In genomic region chr11:6603287-6604080, GRCh38 we compare ENCODE assay signal across 8 cellular contexts. TPM values are rescaled to one million over a fixed set of nuclear protein-coding genes. Genes with fewer than 3 reads are reported as not detected.
DNase-seq lines count a peak whose midpoint lies in the region; ATAC-seq, FAIRE-seq and TF ChIP-seq lines count a peak whose summit lies in the region.

Gene ILK, plus strand, starts transcription at chr11:6603774. Its CDS starts 498 bp downstream, at chr11:6604272.
Gene RRP8, minus strand, starts transcription at chr11:6603616. Its CDS starts 114 bp downstream, at chr11:6603502.

- no TSS peak for BruUV-seq in OCI-LY7 (replicated peaks; lab: Mats Ljungman, UMichigan)

- H3K9ac ChIP-seq in HUES64 (ENCODE audit: low read depth, low read length): peak within 1 kb of the TSS; percentile 88

- CTCF ChIA-PET in OCI-LY7 (lab: Charles Lee; ENCODE audit: unreplicated experiment): interaction anchor here (0.9 to 1.1 kb wide), 4 partner anchors 9 to 80 kb away, joined by 3 to 7 read pairs (median 4); partner anchors contain the start of gene MRPL17

- under 1% methylated on average over 72 of the region's 72 CpGs for WGBS in HUES64

- DNase-seq in D721Med (ENCODE audit: insufficient read length, low spot score) (peak; percentile 78), OCI-LY7 (ENCODE audit: low spot score) (peak; percentile 90), activated T-cell treated with anti-CD3 and anti-CD28 coated beads for 1 hour (ENCODE audit: low read depth) (peak; percentile 80), epithelial cell of esophagus (ENCODE audit: low read depth) (peak; percentile 95), mucosa of descending colon (peak; percentile 92 to 97 (median 95))
- peak; percentile 52 to 75 for DNase-seq in stimulated activated CD8-positive, alpha-beta memory T cell treated with anti-CD3 and anti-CD28 coated beads, Interleukin-4, amount 100 ng/mL, for 1 hour (ENCODE audit: low read depth in 2 of 2, low spot score in 1 of 2)

- H4K20me1 ChIP-seq in OCI-LY7 (ENCODE audit: insufficient read depth, low read length): peaks cover 16% of the 10 kb centered on the region

- peaks cover 45% of the 10 kb centered on the region for H3K36me3 ChIP-seq in HUES64 (ENCODE audit: insufficient read depth, low read length)
- peaks cover 58% of the 10 kb centered on the region for H3K36me3 ChIP-seq in OCI-LY7 (ENCODE audit: insufficient read depth, low read length)
- no peaks in the 10 kb centered on the region for H3K36me3 ChIP-seq in mucosa of descending colon (ENCODE audit: low read depth)

- H3K4me2 ChIP-seq in OCI-LY7 (ENCODE audit: low read length): peak within 1 kb of the TSS; percentile 97

- POLR2A ChIA-PET in OCI-LY7 (lab: Charles Lee): interaction anchor here (0.6 to 2.1 kb wide), 11 partner anchors 9 to 79 kb away, joined by 3 to 19 read pairs (median 4); partner anchors contain the start of genes MRPL17, TAF10 and TPP1

- H3K27me3 ChIP-seq in HUES64 (ENCODE audit: insufficient read depth, low read length): no peaks in the 10 kb centered on the region

- H3K4me3 ChIP-seq in HUES64 (ENCODE audit: low read length) (peak within 1 kb of the TSS; percentile 81), OCI-LY7 (ENCODE audit: low read depth, low read length, poor library complexity, severe bottlenecking) (peak within 1 kb of the TSS; percentile 91), epithelial cell of esophagus (ENCODE audit: low read length) (peak within 1 kb of the TSS; percentile 96), mucosa of descending colon (peak within 1 kb of the TSS; percentile 91)

- TF ChIP-seq CTCF in D721Med (IDR thresholded peaks at IDR 0.05; ENCODE audit: insufficient read depth, missing control alignments) (no peak), OCI-LY7 (conservative IDR thresholded peaks at IDR 0.05; ENCODE audit: low read length) (0 out of 2 replicates have a peak, but pooled peaks have one; percentile 18), epithelial cell of esophagus (IDR thresholded peaks at IDR 0.05; ENCODE audit: insufficient read depth, low read depth, low read length, missing control alignments) (no peak), mucosa of descending colon (IDR thresholded peaks at IDR 0.05) (no peak)

- peak within 1 kb of the TSS; percentile 83 for H2AFZ ChIP-seq in OCI-LY7 (ENCODE audit: low read length)

- H3K9me3 ChIP-seq in HUES64 (ENCODE audit: insufficient read depth, low read depth, low read length) (no peaks in the 10 kb centered on the region), OCI-LY7 (ENCODE audit: low read length) (no peaks in the 10 kb centered on the region), mucosa of descending colon (no peaks in the 10 kb centered on the region)

- H3K27ac ChIP-seq in HUES64 (ENCODE audit: low read depth, low read length): peak within 1 kb of the TSS; percentile 84
- peak within 1 kb of the TSS; percentile 67 for H3K27ac ChIP-seq in OCI-LY7 (ENCODE audit: low read depth, low read length, poor library complexity, severe bottlenecking)

- peak; percentile 54 for ATAC-seq in GM21447 (IDR thresholded peaks at IDR 0.05; ENCODE audit: unreplicated experiment)
- ATAC-seq in mucosa of descending colon: peak; percentile 95

- no peak for FAIRE-seq in D721Med (lab: Jason Lieb, UNC)

- H3K79me2 ChIP-seq in OCI-LY7 (ENCODE audit: insufficient read depth, low read depth, low read length): peaks cover 58% of the 10 kb centered on the region

- H3K4me1 ChIP-seq in HUES64 (ENCODE audit: insufficient read depth, low read length) (peaks cover 31% of the 10 kb centered on the region), OCI-LY7 (ENCODE audit: insufficient read depth, low read length, poor library complexity, severe bottlenecking) (peaks cover 47% of the 10 kb centered on the region), mucosa of descending colon (ENCODE audit: low read depth) (peaks cover 35% of the 10 kb centered on the region)

- H3K9me2 ChIP-seq in OCI-LY7 (ENCODE audit: insufficient read depth, low read length): no peaks in the 10 kb centered on the region

- intact Hi-C loops in OCI-LY7 (cut with micrococcal nuclease; ENCODE audit: unreplicated experiment): loop anchor here (1.0 to 5.0 kb wide), 4 partner anchors 80 to 324 kb away; partner anchors contain the start of genes ARFIP2, MRPL17, TIMM10B and ZNF215
- intact Hi-C loops in mucosa of descending colon (cut with DNase I, micrococcal nuclease): loop anchor here in 1 of 2 donors (10.0 kb wide), 1 partner anchor 81 kb away; the partner anchor contains the start of gene MRPL17

RNA-seq across cellular contexts. Expression of gene ILK, which starts in this region (rescaled TPM):
- 79.5 TPM for polyA plus RNA-seq in HUES64 (2013, experiment 1 of 2)
- 86.9 TPM for polyA plus RNA-seq in HUES64 (2013, experiment 2 of 2)
- 52.0 and 64.8 TPM in 2 replicates for total RNA-seq in OCI-LY7 (2014; rRNA removed; shearing (Covaris generic))
- 80.3 and 88.2 TPM in 2 replicates for total RNA-seq in OCI-LY7 (2022)
- total RNA-seq in mucosa of descending colon: 100 to 1,000 TPM; 113 to 323 (median 115) TPM

RNA-seq across cellular contexts. Expression of gene RRP8, which starts in this region (rescaled TPM):
- 9.0 TPM for polyA plus RNA-seq in HUES64 (2013, experiment 1 of 2)
- 9.4 TPM for polyA plus RNA-seq in HUES64 (2013, experiment 2 of 2)
- total RNA-seq in OCI-LY7 (2014; rRNA removed; shearing (Covaris generic)): 26.4 and 29.4 TPM in 2 replicates
- total RNA-seq in OCI-LY7 (2022) (25.0 and 33.6 TPM in 2 replicates), mucosa of descending colon (10 to 100 TPM; 20.5 to 33.7 (median 20.7) TPM)

Comparison
In these comparisons a context has a peak if more than half of its experiments do, and no peak if none do; other contexts are left out.
1. Peak in every context shown above with its lines: DNase-seq, ATAC-seq, H3K4me3 ChIP-seq and H3K27ac ChIP-seq.